Comparison of ENCODE assay signal across 10 cellular contexts in the genomic region with DNA sequence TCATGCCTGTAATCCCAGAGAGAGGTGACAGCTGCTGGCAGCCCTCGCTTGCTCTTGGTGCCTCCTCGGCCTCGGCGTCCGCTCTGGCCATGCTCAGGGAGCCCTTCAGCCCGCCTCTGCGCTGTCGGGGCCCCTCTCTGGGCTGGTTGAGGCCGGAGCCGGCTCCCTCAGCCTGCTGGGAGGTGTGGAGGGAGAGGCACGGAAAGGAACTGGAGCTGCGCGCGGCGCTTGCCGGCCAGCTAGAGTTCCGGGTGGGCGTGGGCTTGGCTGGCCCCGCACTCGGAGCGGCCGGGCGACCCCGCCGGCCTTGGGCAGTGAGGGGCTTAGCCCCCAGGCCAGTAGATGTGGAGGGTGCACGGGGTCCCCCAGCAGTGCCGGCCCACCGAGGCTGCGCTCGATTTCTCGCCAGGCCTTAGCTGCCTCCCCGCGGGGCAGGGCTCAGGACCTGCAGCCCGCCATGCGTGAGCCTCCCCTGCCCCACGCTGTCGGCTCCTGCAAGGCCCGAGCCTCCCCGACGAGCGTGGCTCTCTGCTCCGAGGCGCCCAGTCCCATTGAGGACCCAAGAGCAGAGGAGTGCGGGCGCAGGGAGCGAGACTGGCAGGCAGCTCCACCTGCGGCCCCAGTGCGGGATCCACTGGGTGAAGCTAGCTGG. TPM values are rescaled to one million over a fixed set of nuclear protein-coding genes. Genes with fewer than 3 reads are reported as not detected.
A peak's percentile ranks its signal among the peaks of the same experiment; 100 is the strongest.
DNase-seq lines count a peak whose midpoint lies in the region; ATAC-seq and TF ChIP-seq lines count a peak whose summit lies in the region.
"Had no signal": no experiment of that assay in that cellular context is flagged by ENCODE, and none has a peak within 500 bp of the region (broad histone marks: within the 10 kb centered on the region; RNA-seq: fewer than 3 reads in every experiment).

No MANE protein-coding gene starts in this region.

- H3K27me3 Mint-ChIP-seq in T-helper 17 cell = peaks cover 27% of the 10 kb centered on the region

- H3K27me3 ChIP-seq in left ventricle myocardium inferior (ENCODE audit: low read depth) = peaks cover 8% of the 10 kb centered on the region

- peak overlapping the region; percentile 89 for H3K4me3 Mint-ChIP-seq in T-helper 17 cell
- peak overlapping the region; percentile 43 for H3K4me3 Mint-ChIP-seq in stimulated activated effector memory CD8-positive, alpha-beta T cell treated with anti-CD3 and anti-CD28 coated beads, Interleukin-12 subunit alpha, Interleukin-12 subunit beta, amount 100 ng/mL, for 72 hours

- no peak for TF ChIP-seq CTCF in left ventricle myocardium inferior (IDR thresholded peaks at IDR 0.05; ENCODE audit: borderline replicate concordance)

- ATAC-seq in T-helper 17 cell (peak; percentile 34), GM18868 (IDR thresholded peaks at IDR 0.05; ENCODE audit: unreplicated experiment) (no peak), GM18870 (IDR thresholded peaks at IDR 0.05; ENCODE audit: unreplicated experiment) (no peak)
- ATAC-seq in stimulated activated effector memory CD8-positive, alpha-beta T cell treated with anti-CD3 and anti-CD28 coated beads, Interleukin-12 subunit alpha, Interleukin-12 subunit beta, amount 100 ng/mL, for 72 hours = peak; percentile 26
- ATAC-seq: A549 had no signal

- H3K9me3 Mint-ChIP-seq in stimulated activated effector memory CD8-positive, alpha-beta T cell treated with anti-CD3 and anti-CD28 coated beads, Interleukin-12 subunit alpha, Interleukin-12 subunit beta, amount 100 ng/mL, for 72 hours = no peaks in the 10 kb centered on the region

- H3K9me3 ChIP-seq in T-helper 17 cell (ENCODE audit: control insufficient read depth, low read length, poor library complexity, severe bottlenecking) (no peaks in the 10 kb centered on the region), left ventricle myocardium inferior (replicated peaks) (peaks cover 7% of the 10 kb centered on the region)

- H3K4me3 ChIP-seq in left ventricle myocardium inferior = peak overlapping the region; percentile 52
- H3K4me3 ChIP-seq: A549 had no signal

- no peak overlapping the region for H3K27ac Mint-ChIP-seq in T-helper 17 cell
- H3K27ac Mint-ChIP-seq in stimulated activated effector memory CD8-positive, alpha-beta T cell treated with anti-CD3 and anti-CD28 coated beads, Interleukin-12 subunit alpha, Interleukin-12 subunit beta, amount 100 ng/mL, for 72 hours = no peak overlapping the region

- H3K36me3 ChIP-seq in left ventricle myocardium inferior = no peaks in the 10 kb centered on the region

- H3K27ac ChIP-seq in left ventricle myocardium inferior (replicated peaks) = no peak overlapping the region
- H3K27ac ChIP-seq: A549 had no signal

- no peaks in the 10 kb centered on the region for H3K36me3 Mint-ChIP-seq in T-helper 17 cell (ENCODE audit: low read depth)
- no peaks in the 10 kb centered on the region for H3K36me3 Mint-ChIP-seq in stimulated activated effector memory CD8-positive, alpha-beta T cell treated with anti-CD3 and anti-CD28 coated beads, Interleukin-12 subunit alpha, Interleukin-12 subunit beta, amount 100 ng/mL, for 72 hours

- no peaks in the 10 kb centered on the region for H3K4me1 ChIP-seq in left ventricle myocardium inferior
- H3K4me1 ChIP-seq: A549 had no signal

- H3K4me1 Mint-ChIP-seq in T-helper 17 cell = peaks cover 4% of the 10 kb centered on the region
- peaks cover 9% of the 10 kb centered on the region for H3K4me1 Mint-ChIP-seq in stimulated activated effector memory CD8-positive, alpha-beta T cell treated with anti-CD3 and anti-CD28 coated beads, Interleukin-12 subunit alpha, Interleukin-12 subunit beta, amount 100 ng/mL, for 72 hours
- H3K4me1 Mint-ChIP-seq: brain had no signal

- intact Hi-C loops in left ventricle myocardium inferior (cut with micrococcal nuclease) = no loop called here

- peak; percentile 12 for DNase-seq in NCI-H345 (lab: John Stamatoyannopoulos, UW)
- DNase-seq in NCI-H345 treated with DMSO at 0.1 percent for 48 hours (lab: John Stamatoyannopoulos, UW; ENCODE audit: unreplicated experiment) = no peak
- DNase-seq in T-helper 17 cell = no peak
- DNase-seq in left ventricle myocardium inferior = peak; percentile 16
- DNase-seq in stimulated activated effector memory CD8-positive, alpha-beta T cell treated with anti-CD3 and anti-CD28 coated beads, Interleukin-12 subunit alpha, Interleukin-12 subunit beta, amount 100 ng/mL, for 72 hours (ENCODE audit: low spot score in 2 of 2) = peak in 1 of 2 donors; percentile 51
- DNase-seq in D341Med (ENCODE audit: low spot score) = no peak

RNA-seq across cellular contexts. Expression of a gene that starts 34.6 kb away (rescaled TPM):
- 1 to 10 TPM in 1 of 2 donors, not detected in 1; 1.6 TPM for total RNA-seq in T-helper 17 cell
- 1.5 TPM for total RNA-seq in left ventricle myocardium inferior

RNA-seq across cellular contexts. Expression of a gene that starts 34.9 kb away (rescaled TPM):
- total RNA-seq in T-helper 17 cell (1 to 10 TPM; 4.3 to 6.3 TPM), left ventricle myocardium inferior (11.2 TPM)

Comparison
In these comparisons a context has a peak if more than half of its experiments do, and no peak if none do; other contexts are left out.
1. DNase-seq: peak in NCI-H345 (single experiment) and left ventricle myocardium inferior (single experiment); none in NCI-H345 treated with DMSO at 0.1 percent for 48 hours (single experiment), T-helper 17 cell (0 of 3) and D341Med (single experiment).
2. ATAC-seq: peak in T-helper 17 cell (single experiment) and stimulated activated effector memory CD8-positive, alpha-beta T cell treated with anti-CD3 and anti-CD28 coated beads, Interleukin-12 subunit alpha, Interleukin-12 subunit beta, amount 100 ng/mL, for 72 hours (single experiment); none in GM18868 (single experiment) and GM18870 (single experiment).